In the genomic region with DNA sequence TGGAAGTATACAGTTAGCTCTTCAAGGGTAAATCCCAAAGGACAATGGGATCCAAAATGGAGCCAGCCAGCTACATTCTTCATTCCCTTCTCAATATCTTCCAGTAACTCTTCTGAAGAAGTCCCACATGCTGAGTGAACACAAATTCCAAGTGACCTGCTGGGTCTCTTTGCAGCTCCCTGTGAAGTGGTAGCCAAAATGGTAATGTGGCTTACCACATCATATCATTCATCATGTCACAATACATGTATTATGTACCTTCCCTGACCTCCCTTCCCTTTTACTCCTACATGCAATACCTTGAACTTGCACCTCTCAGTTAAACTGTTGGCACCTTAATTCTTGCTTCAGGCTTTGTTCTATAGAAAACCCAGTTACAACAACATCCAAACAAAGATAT, we compare ENCODE assay signal across 16 cellular contexts.
DNase-seq lines count a peak whose midpoint lies in the region; ATAC-seq and TF ChIP-seq lines count a peak whose summit lies in the region.
"Had no signal": no experiment of that assay in that cellular context is flagged by ENCODE, and none has a peak within 500 bp of the region (broad histone marks: within the 10 kb centered on the region; RNA-seq: fewer than 3 reads in every experiment).

No MANE protein-coding gene starts in this region.

- in situ Hi-C loops in gastrocnemius medialis (cut with MboI; ENCODE audit: low sequenced_read_pairs in 4 of 4): no loop called here

- no peaks in the 10 kb centered on the region for H3K9me3 ChIP-seq in CD4-positive, alpha-beta memory T cell (ENCODE audit: control insufficient read depth in 1 of 2, low read length in 2 of 2)
- H3K9me3 ChIP-seq in gastrocnemius medialis (no peaks in the 10 kb centered on the region), osteoblast (ENCODE audit: low read depth, low read length) (no peaks in the 10 kb centered on the region)
- H3K9me3 ChIP-seq: BE2C had no signal

- H3K4me3 Mint-ChIP-seq in CD4-positive, alpha-beta memory T cell: peak overlapping the region in 4 of 8 donors; percentile 11 to 16 (median 12)
- no peak overlapping the region for H3K4me3 Mint-ChIP-seq in activated B cell treated with CpG ODN at 0.5 μM for 24 hours
- H3K4me3 Mint-ChIP-seq: H9 had no signal

- H3K4me2 ChIP-seq in mesendoderm (ENCODE audit: low read length) (no peak overlapping the region), osteoblast (ENCODE audit: insufficient read depth, low read length) (no peak overlapping the region)

- no peak overlapping the region for H4K5ac ChIP-seq in mesendoderm (ENCODE audit: low read length)

- H2AK5ac ChIP-seq in mesendoderm (ENCODE audit: low read length): no peak overlapping the region

- no peak overlapping the region for H3K23ac ChIP-seq in mesendoderm (ENCODE audit: low read length)

- peak overlapping the region in 5 of 7 donors; percentile 6 to 84 (median 69) for H3K27ac Mint-ChIP-seq in CD4-positive, alpha-beta memory T cell
- peak overlapping the region; percentile 83 for H3K27ac Mint-ChIP-seq in activated B cell treated with CpG ODN at 0.5 μM for 24 hours

- H3K4me1 Mint-ChIP-seq in CD4-positive, alpha-beta memory T cell: peaks cover 29 to 46% (median 40%) of the 10 kb centered on the region in 4 donors
- H3K4me1 Mint-ChIP-seq in activated B cell treated with CpG ODN at 0.5 μM for 24 hours: peaks cover 45% of the 10 kb centered on the region

- POLR2A ChIA-PET in CD4-positive, alpha-beta memory T cell (lab: Charles Lee; ENCODE audit: partially characterized antibody): interaction anchor here (1.1 to 6.9 kb wide), 11 partner anchors 8 to 108 kb away, joined by 3 to 67 read pairs (median 7); no protein-coding TSS in a partner anchor
- POLR2A ChIA-PET in activated B cell treated with CpG ODN at 0.5 μM for 24 hours (lab: Charles Lee): interaction anchor here (0.8 to 2.1 kb wide), 10 partner anchors 8 to 86 kb away, joined by 3 to 12 read pairs (median 6); no protein-coding TSS in a partner anchor
- POLR2A ChIA-PET in HEK293T (lab: Yijun Ruan, JAX): no interaction called here

- peak in 2 of 5 donors; percentile 21 to 44 for DNase-seq in CD4-positive, alpha-beta memory T cell
- peak; percentile 71 for DNase-seq in Jurkat, Clone E6-1 (ENCODE audit: low read depth, low spot score)
- no peak for DNase-seq in activated B cell treated with CpG ODN at 0.5 μM for 24 hours
- DNase-seq in mesendoderm: peak; percentile 26
- DNase-seq in HEK293T (ENCODE audit: extremely low spot score): no peak
- DNase-seq in gastrocnemius medialis: no peak
- DNase-seq in cerebellum (ENCODE audit: low spot score): no peak
- no peak for DNase-seq in osteoblast (ENCODE audit: insufficient read length, low spot score, missing footprints)
- DNase-seq: BE2C, DMS79, H9, NCI-H1436, NCI-H510A, occipital lobe, SW 1271 had no signal

- no peak overlapping the region for H3K18ac ChIP-seq in mesendoderm (ENCODE audit: low read length)

- no peak for TF ChIP-seq POLR2A in gastrocnemius medialis (IDR thresholded peaks at IDR 0.05)

- no peak for ATAC-seq in activated B cell treated with CpG ODN at 0.5 μM for 24 hours (ENCODE audit: low read depth)
- no peak for ATAC-seq in gastrocnemius medialis
- ATAC-seq: HepG2 had no signal

- no peaks in the 10 kb centered on the region for H3K9me3 Mint-ChIP-seq in CD4-positive, alpha-beta memory T cell
- H3K9me3 Mint-ChIP-seq in activated B cell treated with CpG ODN at 0.5 μM for 24 hours: peaks cover 14% of the 10 kb centered on the region
- H3K9me3 Mint-ChIP-seq: H9 had no signal

- no peaks in the 10 kb centered on the region for H3K27me3 Mint-ChIP-seq in CD4-positive, alpha-beta memory T cell
- H3K27me3 Mint-ChIP-seq in activated B cell treated with CpG ODN at 0.5 μM for 24 hours: no peaks in the 10 kb centered on the region

- no peaks in the 10 kb centered on the region for H3K36me3 ChIP-seq in CD4-positive, alpha-beta memory T cell (ENCODE audit: insufficient read depth, low read length)
- H3K36me3 ChIP-seq in mesendoderm (ENCODE audit: control insufficient read depth, insufficient read depth, low read length): no peaks in the 10 kb centered on the region
- no peaks in the 10 kb centered on the region for H3K36me3 ChIP-seq in gastrocnemius medialis
- no peaks in the 10 kb centered on the region for H3K36me3 ChIP-seq in osteoblast (ENCODE audit: insufficient read depth, low read length)
- H3K36me3 ChIP-seq: BE2C had no signal

- CTCF ChIA-PET in CD4-positive, alpha-beta memory T cell (lab: Charles Lee; ENCODE audit: partially characterized antibody): interaction anchor here (1.0 to 2.9 kb wide), 5 partner anchors 14 to 247 kb away, joined by 3 to 8 read pairs (median 3); no protein-coding TSS in a partner anchor
- CTCF ChIA-PET in activated B cell treated with CpG ODN at 0.5 μM for 24 hours (lab: Charles Lee): interaction anchor here (1.5 kb wide), 1 partner anchor 22 kb away, joined by 4 read pairs; no protein-coding TSS in a partner anchor
- CTCF ChIA-PET in HEK293T (lab: Yijun Ruan, JAX): no interaction called here

- H3K27ac ChIP-seq in CD4-positive, alpha-beta memory T cell (ENCODE audit: low read depth, low read length): no peak overlapping the region
- H3K27ac ChIP-seq in mesendoderm (ENCODE audit: low read depth, low read length) (no peak overlapping the region), gastrocnemius medialis (no peak overlapping the region), osteoblast (ENCODE audit: low read depth, low read length) (no peak overlapping the region)

- no peak for TF ChIP-seq CTCF in activated B cell treated with CpG ODN at 0.5 μM for 24 hours (IDR thresholded peaks at IDR 0.05)
- no peak for TF ChIP-seq CTCF in gastrocnemius medialis (IDR thresholded peaks at IDR 0.05 in 4 of 5, conservative IDR thresholded peaks at IDR 0.05 in 1 of 5)
- no peak for TF ChIP-seq CTCF in osteoblast (IDR thresholded peaks at IDR 0.05; ENCODE audit: extremely low read depth, low read depth, low read length)

- H4K8ac ChIP-seq in mesendoderm (ENCODE audit: low read depth, low read length): no peak overlapping the region

- H2BK5ac ChIP-seq in mesendoderm (ENCODE audit: low read length): no peak overlapping the region

- no peak overlapping the region for H3K4me3 ChIP-seq in CD4-positive, alpha-beta memory T cell (ENCODE audit: low read length in 2 of 2)
- H3K4me3 ChIP-seq in Jurkat, Clone E6-1 (ENCODE audit: low read length): no peak overlapping the region
- H3K4me3 ChIP-seq in mesendoderm (ENCODE audit: low read length) (no peak overlapping the region), gastrocnemius medialis (no peak overlapping the region), osteoblast (ENCODE audit: insufficient read depth, low read length) (no peak overlapping the region)

- H3K79me2 ChIP-seq in mesendoderm (ENCODE audit: control insufficient read depth, insufficient read depth, low read length): no peaks in the 10 kb centered on the region
- no peaks in the 10 kb centered on the region for H3K79me2 ChIP-seq in osteoblast (ENCODE audit: insufficient read depth, low read length)

- H3K79me1 ChIP-seq in mesendoderm (ENCODE audit: low read length): no peaks in the 10 kb centered on the region

- no peak overlapping the region for H3K4ac ChIP-seq in mesendoderm (ENCODE audit: low read depth, low read length)

- peaks cover 36% of the 10 kb centered on the region for H3K4me1 ChIP-seq in CD4-positive, alpha-beta memory T cell (ENCODE audit: insufficient read depth, low read length)
- no peaks in the 10 kb centered on the region for H3K4me1 ChIP-seq in mesendoderm (ENCODE audit: control insufficient read depth, low read depth, low read length)
- H3K4me1 ChIP-seq in gastrocnemius medialis: peaks cover 0 to 4% of the 10 kb centered on the region in 2 donors
- no peaks in the 10 kb centered on the region for H3K4me1 ChIP-seq in osteoblast (ENCODE audit: insufficient read depth, low read length)
- H3K4me1 ChIP-seq: BE2C had no signal

- H3K36me3 Mint-ChIP-seq in CD4-positive, alpha-beta memory T cell: no peaks in the 10 kb centered on the region
- peaks cover 17% of the 10 kb centered on the region for H3K36me3 Mint-ChIP-seq in activated B cell treated with CpG ODN at 0.5 μM for 24 hours (ENCODE audit: low read depth)

- no peaks in the 10 kb centered on the region for H3K27me3 ChIP-seq in CD4-positive, alpha-beta memory T cell (ENCODE audit: insufficient read depth, low read length)
- H3K27me3 ChIP-seq in mesendoderm (ENCODE audit: insufficient read depth, low read length, poor library complexity) (no peaks in the 10 kb centered on the region), gastrocnemius medialis (no peaks in the 10 kb centered on the region), osteoblast (ENCODE audit: insufficient read depth, low read length) (no peaks in the 10 kb centered on the region)
- H3K27me3 ChIP-seq: BE2C had no signal

- H2BK120ac ChIP-seq in mesendoderm (ENCODE audit: low read depth, low read length): no peak overlapping the region

- H3K9ac ChIP-seq in mesendoderm (ENCODE audit: low read length): no peak overlapping the region

- H4K20me1 ChIP-seq in osteoblast (ENCODE audit: insufficient read depth, low read length): no peaks in the 10 kb centered on the region

- intact Hi-C loops in CD4-positive, alpha-beta memory T cell (cut with micrococcal nuclease): loop anchor here (1.0 to 2.0 kb wide), 3 partner anchors 8 to 24 kb away; no protein-coding TSS in a partner anchor
- intact Hi-C loops in activated B cell treated with CpG ODN at 0.5 μM for 24 hours (cut with micrococcal nuclease) (no loop called here), gastrocnemius medialis (cut with DNase I; ENCODE audit: low total_unique reads) (no loop called here)

- no peak overlapping the region for H2BK15ac ChIP-seq in mesendoderm (replicated peaks; ENCODE audit: low read depth)

- H2AFZ ChIP-seq in osteoblast (ENCODE audit: low read length): no peak overlapping the region

- no peak overlapping the region for H3K56ac ChIP-seq in mesendoderm (ENCODE audit: low read length)

TF ChIP-seq in HEK293T, 16 proteins besides CTCF, POLR2A, EP300 and RAD21 (continues in another document):
- TF ChIP-seq ARNT (IDR thresholded peaks at IDR 0.05): no peak
- no peak for TF ChIP-seq ZNF384 (IDR thresholded peaks at IDR 0.05)
- no peak for TF ChIP-seq FOXK2 (IDR thresholded peaks at IDR 0.05)
- no peak for TF ChIP-seq SP1 (IDR thresholded peaks at IDR 0.05)
- TF ChIP-seq FOXM1 (IDR thresholded peaks at IDR 0.05; ENCODE audit: borderline replicate concordance): no peak
- no peak for TF ChIP-seq TARDBP (IDR thresholded peaks at IDR 0.05)
- no peak for TF ChIP-seq FOXA1 (IDR thresholded peaks at IDR 0.05)
- no peak for TF ChIP-seq ELF4 (IDR thresholded peaks at IDR 0.05)
- no peak for TF ChIP-seq BHLHE40 (IDR thresholded peaks at IDR 0.05; ENCODE audit: borderline replicate concordance)
- TF ChIP-seq SUZ12 (IDR thresholded peaks at IDR 0.05): no peak
- no peak for TF ChIP-seq CTBP1 (IDR thresholded peaks at IDR 0.05; ENCODE audit: borderline replicate concordance)
- no peak for TF ChIP-seq HDGF (IDR thresholded peaks at IDR 0.05; ENCODE audit: borderline replicate concordance)
- TF ChIP-seq LEF1 (IDR thresholded peaks at IDR 0.05; ENCODE audit: borderline replicate concordance): no peak
- no peak for TF ChIP-seq NFRKB (IDR thresholded peaks at IDR 0.05)
- no peak for TF ChIP-seq L3MBTL2 (conservative IDR thresholded peaks at IDR 0.05)

Comparison
In these comparisons a context has a peak if more than half of its experiments do, and no peak if none do; other contexts are left out.
1. DNase-seq: peak in Jurkat, Clone E6-1 (single experiment) and mesendoderm (single experiment); none in activated B cell treated with CpG ODN at 0.5 μM for 24 hours (single experiment), HEK293T (single experiment), gastrocnemius medialis (0 of 2), cerebellum (single experiment) and osteoblast (single experiment).